7 cellular contexts compared by ENCODE assay signal in genomic region chr14:93103392-93104080, GRCh38. TPM values are rescaled to one million over a fixed set of nuclear protein-coding genes. Genes with fewer than 3 reads are reported as not detected.
DNase-seq lines count a peak whose midpoint lies in the region; ATAC-seq and TF ChIP-seq lines count a peak whose summit lies in the region.

No MANE protein-coding gene starts in this region.

- H3K27me3 ChIP-seq in neutrophil: no peaks in the 10 kb centered on the region

- H3K4me3 ChIP-seq in neutrophil (ENCODE audit: low read depth in 1 of 2, low read length in 1 of 2): peak overlapping the region; percentile 38 to 57

- H3K27me3 Mint-ChIP-seq in chondrocyte (ENCODE audit: low read depth): no peaks in the 10 kb centered on the region

- no peak for TF ChIP-seq CTCF in neutrophil (IDR thresholded peaks at IDR 0.05)
- TF ChIP-seq CTCF in chondrocyte (IDR thresholded peaks at IDR 0.05): no peak

- H3K36me3 Mint-ChIP-seq in chondrocyte (ENCODE audit: low read depth): no peaks in the 10 kb centered on the region

- ATAC-seq in GM19023 (IDR thresholded peaks at IDR 0.05; ENCODE audit: unreplicated experiment): peak; percentile 90
- ATAC-seq in HG02938 (IDR thresholded peaks at IDR 0.05; ENCODE audit: unreplicated experiment): peak; percentile 96

- H3K27ac ChIP-seq in neutrophil: peak overlapping the region; percentile 93

- H3K27ac Mint-ChIP-seq in chondrocyte (ENCODE audit: unreplicated experiment): no peak overlapping the region

- peaks cover 63 to 80% of the 10 kb centered on the region in 2 experiments for H3K4me1 ChIP-seq in neutrophil (ENCODE audit: control insufficient read depth in 1 of 2, insufficient read depth in 1 of 2, low read depth in 1 of 2, low read length in 1 of 2)

- no peaks in the 10 kb centered on the region for H3K9me3 ChIP-seq in neutrophil

- DNase-seq in OCI-M1 (lab: John Stamatoyannopoulos, UW) (peak; percentile 84), cerebellar nuclear complex (lab: John Stamatoyannopoulos, UW) (no peak), chondrocyte (ENCODE audit: low spot score) (no peak)
- peak in 3 of 4 experiments; percentile 11 to 42 (median 41) for DNase-seq in activated naive CD4-positive, alpha-beta T cell (lab: John Stamatoyannopoulos, UW)

- no peaks in the 10 kb centered on the region for H3K36me3 ChIP-seq in neutrophil

- no peaks in the 10 kb centered on the region for H3K4me1 Mint-ChIP-seq in chondrocyte (ENCODE audit: low read depth)

- H3K4me3 Mint-ChIP-seq in chondrocyte (ENCODE audit: unreplicated experiment): no peak overlapping the region

- H3K9me3 Mint-ChIP-seq in chondrocyte (ENCODE audit: low read depth): no peaks in the 10 kb centered on the region

RNA-seq across cellular contexts. Expression of gene ITPK1, which starts 12.2 kb away (rescaled TPM):
- total RNA-seq in chondrocyte: 27.7 to 31.2 TPM (median 28.2 TPM) in 3 replicates

Comparison
In these comparisons a context has a peak if more than half of its experiments do, and no peak if none do; other contexts are left out.
1. DNase-seq: peak in OCI-M1 (single experiment) and activated naive CD4-positive, alpha-beta T cell (3 of 4); none in cerebellar nuclear complex (0 of 2) and chondrocyte (single experiment).